1 cellular context compared by ENCODE assay signal in genomic region chr15:39700301-39700700, GRCh38.
TF ChIP-seq lines count a peak whose summit lies in the region.

No MANE protein-coding gene starts in this region.

TF ChIP-seq in K562, 482 proteins besides CTCF, POLR2A, EP300 and RAD21 (continued from another document):
- TF ChIP-seq NR0B1 (IDR thresholded peaks at IDR 0.05; ENCODE audit: partially characterized antibody) (no peak), KDM1A (IDR thresholded peaks at IDR 0.05) (0 out of 4 replicates have a peak, but pooled peaks have one; percentile 30 to 52), PML (IDR thresholded peaks at IDR 0.05; ENCODE audit: low read length) (no peak), SMAD4 (CRISPR knock-in tag; conservative IDR thresholded peaks at IDR 0.05) (no peak), FOXM1 (IDR thresholded peaks at IDR 0.05; ENCODE audit: low read depth) (no peak), FOXM1 (CRISPR knock-in tag; IDR thresholded peaks at IDR 0.05; ENCODE audit: low read depth) (no peak), BRD4 (IDR thresholded peaks at IDR 0.05) (no peak), CEBPG (CRISPR knock-in tag; IDR thresholded peaks at IDR 0.05) (no peak), CEBPG (tag; conservative IDR thresholded peaks at IDR 0.05 in 1 of 2, IDR thresholded peaks at IDR 0.05 in 1 of 2) (peak; percentile 62 to 88), ZNF717 (CRISPR knock-in tag; IDR thresholded peaks at IDR 0.05) (no peak), CEBPB (tag; IDR thresholded peaks at IDR 0.05) (peak; percentile 84; the same call in 1 of the 2 replicates), RBFOX2 (IDR thresholded peaks at IDR 0.05; ENCODE audit: low read depth, low read length) (no peak), MEIS2 (IDR thresholded peaks at IDR 0.05; ENCODE audit: partially characterized antibody) (peak; percentile 67), DIDO1 (tag; IDR thresholded peaks at IDR 0.05; ENCODE audit: low read depth) (no peak), HMGN3 (IDR thresholded peaks at IDR 0.05; ENCODE audit: borderline replicate concordance, extremely low read depth, insufficient read length, low read depth, low read length) (no peak), CHD7 (IDR thresholded peaks at IDR 0.05; ENCODE audit: low read depth, low read length) (no peak), SMAD3 (CRISPR knock-in tag; conservative IDR thresholded peaks at IDR 0.05) (no peak), ZNF217 (CRISPR knock-in tag; IDR thresholded peaks at IDR 0.05) (no peak), ARID1B (IDR thresholded peaks at IDR 0.05) (no peak)
